12 cellular contexts compared by ENCODE assay signal in genomic region chr2:60531638-60532216, GRCh38. TPM values are rescaled to one million over a fixed set of nuclear protein-coding genes. Genes with fewer than 3 reads are reported as not detected.
A peak's percentile ranks its signal among the peaks of the same experiment; 100 is the strongest.
DNase-seq lines count a peak whose midpoint lies in the region; ATAC-seq and TF ChIP-seq lines count a peak whose summit lies in the region.
"Had no signal": no experiment of that assay in that cellular context is flagged by ENCODE, and none has a peak within 500 bp of the region (broad histone marks: within the 10 kb centered on the region; RNA-seq: fewer than 3 reads in every experiment).

No MANE protein-coding gene starts in this region.

- 79 to 81% methylated on average over 8 of the region's 13 CpGs for WGBS in gastroesophageal sphincter (ENCODE audit: low coverage in 1 of 2), 2 donors

- BruUV-seq in Caco-2 (replicated peaks; lab: Mats Ljungman, UMichigan): no TSS peak

- peaks cover 100% of the 10 kb centered on the region for H3K79me2 ChIP-seq in Karpas-422 (ENCODE audit: low read length)

- H3K4me3 Mint-ChIP-seq in Caco-2 (ENCODE audit: unreplicated experiment) (peak overlapping the region; percentile 53), nephron (peak overlapping the region; percentile 46 to 73 (median 72))
- peak overlapping the region in 1 of 10 donors; percentile 24 for H3K4me3 Mint-ChIP-seq in naive thymus-derived CD8-positive, alpha-beta T cell

- H3K4me2 ChIP-seq in Karpas-422 (ENCODE audit: low read depth, low read length, poor library complexity, severe bottlenecking): peak overlapping the region; percentile 44

- H3K27me3 Mint-ChIP-seq in Caco-2 (ENCODE audit: insufficient read depth, unreplicated experiment): no peaks in the 10 kb centered on the region
- no peaks in the 10 kb centered on the region for H3K27me3 Mint-ChIP-seq in nephron (ENCODE audit: low read depth)
- H3K27me3 Mint-ChIP-seq in naive thymus-derived CD8-positive, alpha-beta T cell: peaks cover 9 to 59% (median 24%) of the 10 kb centered on the region in 5 donors

- H3K27ac Mint-ChIP-seq in Caco-2 (ENCODE audit: unreplicated experiment) (peak overlapping the region; percentile 65), nephron (peak overlapping the region; percentile 89 to 94 (median 91))
- peak overlapping the region in 1 of 10 donors; percentile 69 for H3K27ac Mint-ChIP-seq in naive thymus-derived CD8-positive, alpha-beta T cell

- peak overlapping the region; percentile 69 for H3K27ac ChIP-seq in Karpas-422 (ENCODE audit: low read length)
- peak overlapping the region in 30 of 59 donors; percentile 3 to 74 (median 42) for H3K27ac ChIP-seq in dorsolateral prefrontal cortex
- H3K27ac ChIP-seq in gastroesophageal sphincter: no peak overlapping the region
- H3K27ac ChIP-seq: C4-2B had no signal

- no peaks in the 10 kb centered on the region for H3K9me2 ChIP-seq in Karpas-422 (replicated peaks; ENCODE audit: insufficient read depth, low read length)

- ATAC-seq in HG03108 (IDR thresholded peaks at IDR 0.05; ENCODE audit: unreplicated experiment) (no peak), gastroesophageal sphincter (no peak)
- no peak for ATAC-seq in naive thymus-derived CD8-positive, alpha-beta T cell

- POLR2A ChIA-PET in Caco-2 (lab: Charles Lee): no interaction called here
- POLR2A ChIA-PET in naive thymus-derived CD8-positive, alpha-beta T cell (lab: Charles Lee): no interaction called here

- no peaks in the 10 kb centered on the region for H3K27me3 ChIP-seq in Caco-2 (replicated peaks; ENCODE audit: control insufficient read depth, insufficient read depth, low read length)
- H3K27me3 ChIP-seq in Karpas-422 (ENCODE audit: low read length): no peaks in the 10 kb centered on the region
- H3K27me3 ChIP-seq in dorsolateral prefrontal cortex: peaks cover 0 to 57% (median 10%) of the 10 kb centered on the region in 45 donors
- H3K27me3 ChIP-seq in gastroesophageal sphincter: peaks cover 35% of the 10 kb centered on the region

- H3K36me3 Mint-ChIP-seq in Caco-2 (ENCODE audit: insufficient read depth, unreplicated experiment) (no peaks in the 10 kb centered on the region), nephron (ENCODE audit: low read depth) (peaks cover 19% of the 10 kb centered on the region)
- no peaks in the 10 kb centered on the region for H3K36me3 Mint-ChIP-seq in naive thymus-derived CD8-positive, alpha-beta T cell

- intact Hi-C loops in Caco-2 (cut with micrococcal nuclease; ENCODE audit: unreplicated experiment) (loop anchor here (2.0 kb wide), 1 partner anchor 17 kb away; no protein-coding TSS in a partner anchor), dorsolateral prefrontal cortex (cut with DNase I) (no loop called here)

- peak overlapping the region; percentile 6; the same call in 1 of the 2 replicates for H3K9ac ChIP-seq in Karpas-422 (ENCODE audit: low read length)

- H3K4me1 ChIP-seq in Caco-2: peaks cover 9% of the 10 kb centered on the region
- H3K4me1 ChIP-seq in Karpas-422 (ENCODE audit: low read length): peaks cover 100% of the 10 kb centered on the region
- peaks cover 0 to 27% (median 0%) of the 10 kb centered on the region in 3 donors for H3K4me1 ChIP-seq in gastroesophageal sphincter

- no peak overlapping the region for H3K4me3 ChIP-seq in Caco-2 (ENCODE audit: low read depth, low read length)
- peak overlapping the region; percentile 13; the same call in 1 of the 2 replicates for H3K4me3 ChIP-seq in Karpas-422 (ENCODE audit: low read length)
- H3K4me3 ChIP-seq in dorsolateral prefrontal cortex: peak overlapping the region in 25 of 59 donors; percentile 1 to 38 (median 16)
- no peak overlapping the region for H3K4me3 ChIP-seq in gastroesophageal sphincter

- H2AFZ ChIP-seq in Karpas-422 (ENCODE audit: low read length): no peak overlapping the region

- H3K36me3 ChIP-seq in Caco-2 (ENCODE audit: control insufficient read depth, insufficient read depth, low read length): no peaks in the 10 kb centered on the region
- peaks cover 50% of the 10 kb centered on the region; the same call in 1 of the 2 replicates for H3K36me3 ChIP-seq in Karpas-422 (ENCODE audit: insufficient read depth, low read length)
- no peaks in the 10 kb centered on the region for H3K36me3 ChIP-seq in gastroesophageal sphincter

- TF ChIP-seq EP300 in gastroesophageal sphincter (IDR thresholded peaks at IDR 0.05): no peak

- no peaks in the 10 kb centered on the region for H3K9me3 ChIP-seq in Caco-2
- no peaks in the 10 kb centered on the region for H3K9me3 ChIP-seq in Karpas-422 (ENCODE audit: low read length)
- no peaks in the 10 kb centered on the region for H3K9me3 ChIP-seq in gastroesophageal sphincter

- no peak for DNase-seq in Caco-2
- DNase-seq in Karpas-422: no peak
- no peak for DNase-seq in dorsolateral prefrontal cortex
- no peak for DNase-seq in NCI-H1436 treated with DMSO at 0.1 percent for 48 hours (lab: John Stamatoyannopoulos, UW)
- no peak for DNase-seq in naive thymus-derived CD8-positive, alpha-beta T cell
- DNase-seq: foreskin melanocyte, NCI-H1417 treated with DMSO at 0.1 percent for 48 hours, RPMI8226 had no signal

- no peak for TF ChIP-seq POLR2A in gastroesophageal sphincter (IDR thresholded peaks at IDR 0.05)

- peaks cover 80% of the 10 kb centered on the region; the same call in 1 of the 2 replicates for H4K20me1 ChIP-seq in Karpas-422 (ENCODE audit: insufficient read depth, low read depth, low read length)

- H3K9me3 Mint-ChIP-seq in Caco-2 (ENCODE audit: unreplicated experiment) (no peaks in the 10 kb centered on the region), nephron (no peaks in the 10 kb centered on the region)
- H3K9me3 Mint-ChIP-seq in naive thymus-derived CD8-positive, alpha-beta T cell: no peaks in the 10 kb centered on the region

- H3K4me1 Mint-ChIP-seq in Caco-2 (ENCODE audit: low read depth, unreplicated experiment) (peaks cover 48% of the 10 kb centered on the region), nephron (peaks cover 96% of the 10 kb centered on the region)
- H3K4me1 Mint-ChIP-seq in naive thymus-derived CD8-positive, alpha-beta T cell: peaks cover 0 to 81% (median 6%) of the 10 kb centered on the region in 4 donors

- no peak for TF ChIP-seq CTCF in Caco-2 (IDR thresholded peaks at IDR 0.05; ENCODE audit: insufficient read depth in 1 of 2, low read depth in 1 of 2, low read length in 1 of 2, severe bottlenecking in 1 of 2, unreplicated experiment in 1 of 2)
- TF ChIP-seq CTCF in dorsolateral prefrontal cortex (IDR thresholded peaks at IDR 0.05 in 54 of 56, conservative IDR thresholded peaks at IDR 0.05 in 2 of 56; ENCODE audit: low read depth in 1 of 56, partially characterized antibody in 56 of 56): no peak
- TF ChIP-seq CTCF in nephron (IDR thresholded peaks at IDR 0.05; ENCODE audit: unreplicated experiment in 3 of 3): no peak
- no peak for TF ChIP-seq CTCF in gastroesophageal sphincter (IDR thresholded peaks at IDR 0.05)

- CTCF ChIA-PET in Caco-2 (lab: Charles Lee): interaction anchor here (0.6 kb wide), 1 partner anchor 24 kb away, joined by 3 read pairs; no protein-coding TSS in a partner anchor

RNA-seq across cellular contexts. Expression of gene BCL11A, which starts 21.7 kb away (rescaled TPM):
- total RNA-seq in Caco-2 (2022): 0.21 and 0.29 TPM in 2 replicates
- 159 and 190 TPM in 2 replicates for total RNA-seq in Karpas-422 (2014; rRNA removed; shearing (Covaris generic); ENCODE audit: low replicate concordance)
- total RNA-seq in dorsolateral prefrontal cortex: 100 to 1,000 TPM in 76 of 120 experiments, 10 to 100 TPM in 44; 33.4 to 157 (median 108) TPM
- 10 to 100 TPM; 10.1 to 11.6 TPM for total RNA-seq in naive thymus-derived CD8-positive, alpha-beta T cell
- polyA plus RNA-seq in naive thymus-derived CD8-positive, alpha-beta T cell: 1 to 10 TPM in 2 of 3 donors, under 1 TPM in 1; 0.64 to 1.4 (median 1.3) TPM
- total RNA-seq in gastroesophageal sphincter: 10 to 100 TPM in 1 of 4 donors, 1 to 10 TPM in 3; 3.6 to 10.6 (median 8.1) TPM

Comparison
In these comparisons a context has a peak if more than half of its experiments do, and no peak if none do; other contexts are left out.
1. H3K27ac ChIP-seq: peak in Karpas-422 (single experiment) and dorsolateral prefrontal cortex (30 of 59); none in gastroesophageal sphincter (0 of 4).